ENCODE assay signal across 8 cellular contexts in the genomic region with DNA sequence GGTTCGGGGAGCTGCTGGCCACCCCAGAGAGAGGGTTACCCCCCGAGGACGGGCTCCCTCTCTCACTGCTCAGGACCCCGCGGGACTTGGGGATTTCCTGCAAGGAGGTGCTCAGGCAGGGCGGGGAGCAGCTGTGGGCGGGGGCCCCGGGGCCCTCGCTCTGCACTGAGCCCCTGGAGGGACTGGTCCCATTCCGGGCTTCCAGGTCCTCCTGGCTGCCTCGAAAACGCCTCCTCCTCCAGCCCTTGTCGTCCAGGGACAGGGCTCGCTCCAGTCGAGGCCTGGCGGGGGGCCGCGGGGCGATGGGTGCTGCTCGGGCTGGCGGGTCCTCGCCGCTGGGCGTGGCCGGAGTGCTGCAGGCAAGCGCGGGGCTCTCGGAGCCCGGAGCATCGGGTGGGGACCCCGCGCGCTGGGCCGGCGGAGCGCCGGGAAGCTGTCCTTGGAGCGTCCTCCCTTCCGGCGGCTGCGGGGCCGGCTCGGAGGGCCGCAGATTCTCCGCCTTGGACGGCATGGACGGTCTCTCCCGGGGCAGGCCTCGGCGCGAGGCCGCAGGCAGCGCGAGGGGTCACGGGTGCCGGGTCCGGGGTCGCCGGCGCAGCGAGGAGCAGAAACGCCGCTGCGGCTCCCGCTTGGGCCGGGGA. TPM values are rescaled to one million over a fixed set of nuclear protein-coding genes. Genes with fewer than 3 reads are reported as not detected.
DNase-seq lines count a peak whose midpoint lies in the region; ATAC-seq and TF ChIP-seq lines count a peak whose summit lies in the region.

No MANE protein-coding gene starts in this region.

- no peaks in the 10 kb centered on the region for H3K9me3 Mint-ChIP-seq in activated naive CD4-positive, alpha-beta T cell treated with anti-CD3 and anti-CD28 coated beads, Interleukin-2, amount 50 U/mL, for 72 hours

- H3K9me3 ChIP-seq in right cardiac atrium (ENCODE audit: control insufficient read depth, low read length) (no peaks in the 10 kb centered on the region), skeletal muscle tissue (ENCODE audit: control insufficient read depth in 3 of 3, low read length in 3 of 3) (no peaks in the 10 kb centered on the region)

- H3K36me3 Mint-ChIP-seq in activated naive CD4-positive, alpha-beta T cell treated with anti-CD3 and anti-CD28 coated beads, Interleukin-2, amount 50 U/mL, for 72 hours, result peaks cover 5% of the 10 kb centered on the region in 2 donors

- H3K4me1 ChIP-seq in right cardiac atrium (ENCODE audit: control insufficient read depth, insufficient read depth, low read length) (peaks cover 6% of the 10 kb centered on the region), skeletal muscle tissue (ENCODE audit: control insufficient read depth in 3 of 3, insufficient read depth in 3 of 3, low read length in 3 of 3) (peaks cover 19 to 36% (median 30%) of the 10 kb centered on the region in 3 donors)

- under 1% methylated on average over 66 of the region's 66 CpGs for WGBS in right cardiac atrium

- H3K4me3 ChIP-seq in right cardiac atrium (ENCODE audit: low read length) (peak overlapping the region; percentile 81), skeletal muscle tissue (ENCODE audit: low read length in 3 of 3) (peak overlapping the region; percentile 74 to 80 (median 79))

- H3K27ac ChIP-seq in RWPE1 (peak overlapping the region; percentile 77), right cardiac atrium (ENCODE audit: low read length) (peak overlapping the region; percentile 31), skeletal muscle tissue (ENCODE audit: low read depth, low read length) (no peak overlapping the region)

- H3K9ac ChIP-seq in skeletal muscle tissue (ENCODE audit: low read depth in 1 of 3, low read length in 3 of 3), result peak overlapping the region; percentile 75 to 86 (median 76)

- CTCF ChIA-PET in RWPE1 (lab: Yijun Ruan, JAX), result interaction anchor here (0.6 to 0.8 kb wide), 6 partner anchors 81 to 727 kb away, joined by 3 to 9 read pairs (median 4); no protein-coding TSS in a partner anchor

- H3K27me3 ChIP-seq in right cardiac atrium (ENCODE audit: control insufficient read depth, insufficient read depth) (no peaks in the 10 kb centered on the region), skeletal muscle tissue (ENCODE audit: control insufficient read depth in 3 of 3, insufficient read depth in 3 of 3, low read length in 3 of 3) (no peaks in the 10 kb centered on the region)

- POLR2A ChIA-PET in RWPE1 (lab: Yijun Ruan, JAX; ENCODE audit: low non-redundant PET), result no interaction called here

- DNase-seq in NCI-H2227 (lab: John Stamatoyannopoulos, UW; ENCODE audit: unreplicated experiment) (peak; percentile 43), NCI-H2227 treated with DMSO at 0.1 percent for 48 hours (lab: John Stamatoyannopoulos, UW) (no peak), RWPE1 (ENCODE audit: low spot score) (peak; percentile 64), right cardiac atrium (peak; percentile 43 to 77 (median 74)), GOT3 (lab: John Stamatoyannopoulos, UW) (no peak)
- peak; percentile 65 to 67 for DNase-seq in activated naive CD4-positive, alpha-beta T cell treated with anti-CD3 and anti-CD28 coated beads, Interleukin-2, amount 50 U/mL, for 72 hours (ENCODE audit: low spot score in 2 of 2)

- TF ChIP-seq CTCF in RWPE1 (conservative IDR thresholded peaks at IDR 0.05; ENCODE audit: low read depth), result no peak

- H3K27ac Mint-ChIP-seq in activated naive CD4-positive, alpha-beta T cell treated with anti-CD3 and anti-CD28 coated beads, Interleukin-2, amount 50 U/mL, for 72 hours, result peak overlapping the region in 1 of 2 donors; percentile 83

- H3K36me3 ChIP-seq in skeletal muscle tissue (ENCODE audit: control insufficient read depth in 3 of 3, insufficient read depth in 3 of 3, low read length in 3 of 3), result peaks cover 31 to 40% (median 32%) of the 10 kb centered on the region in 3 donors

- ATAC-seq in HG02885 (IDR thresholded peaks at IDR 0.05; ENCODE audit: poor library complexity, unreplicated experiment) (peak; percentile 50), right cardiac atrium (peak; percentile 8 to 23)
- ATAC-seq in activated naive CD4-positive, alpha-beta T cell treated with anti-CD3 and anti-CD28 coated beads, Interleukin-2, amount 50 U/mL, for 72 hours, result peak; percentile 71 to 74

- intact Hi-C loops in right cardiac atrium (cut with DNase I), result no loop called here

RNA-seq across cellular contexts. Expression of a gene that starts 0.6 kb away (rescaled TPM):
- total RNA-seq in activated naive CD4-positive, alpha-beta T cell treated with anti-CD3 and anti-CD28 coated beads, Interleukin-2, amount 50 U/mL, for 72 hours, result 10 to 100 TPM; 14.4 to 16.0 TPM
- total RNA-seq in right cardiac atrium (10 to 100 TPM in 1 of 4 donors, 1 to 10 TPM in 3; 8.8 to 12.3 (median 9.2) TPM), skeletal muscle tissue (4.7 TPM)
- polyA plus RNA-seq in right cardiac atrium, result 7.7 TPM

RNA-seq across cellular contexts. Expression of a gene that starts 28.6 kb away (rescaled TPM):
- 100 to 1,000 TPM in 1 of 2 donors, 10 to 100 TPM in 1; 94.1 to 110 TPM for total RNA-seq in activated naive CD4-positive, alpha-beta T cell treated with anti-CD3 and anti-CD28 coated beads, Interleukin-2, amount 50 U/mL, for 72 hours
- total RNA-seq in right cardiac atrium (10 to 100 TPM; 50.8 to 58.5 (median 56.8) TPM), skeletal muscle tissue (30.3 TPM)
- polyA plus RNA-seq in right cardiac atrium, result 63.4 TPM

RNA-seq across cellular contexts. Expression of a gene that starts 28.6 kb away (rescaled TPM):
- total RNA-seq in activated naive CD4-positive, alpha-beta T cell treated with anti-CD3 and anti-CD28 coated beads, Interleukin-2, amount 50 U/mL, for 72 hours, result 10 to 100 TPM; 52.2 to 75.4 TPM
- total RNA-seq in right cardiac atrium (10 to 100 TPM; 18.2 to 22.9 (median 20.1) TPM), skeletal muscle tissue (7.8 TPM)
- polyA plus RNA-seq in right cardiac atrium, result 13.6 TPM

RNA-seq across cellular contexts. Expression of a gene that starts 39.1 kb away (rescaled TPM):
- total RNA-seq in activated naive CD4-positive, alpha-beta T cell treated with anti-CD3 and anti-CD28 coated beads, Interleukin-2, amount 50 U/mL, for 72 hours, result 10 to 100 TPM; 12.5 to 16.7 TPM
- 1 to 10 TPM; 3.2 to 4.4 (median 3.9) TPM for total RNA-seq in right cardiac atrium
- polyA plus RNA-seq in right cardiac atrium, result 3.7 TPM
- total RNA-seq in skeletal muscle tissue, result 4.7 TPM

RNA-seq across cellular contexts. Expression of a gene that starts 43.8 kb away (rescaled TPM):
- total RNA-seq in activated naive CD4-positive, alpha-beta T cell treated with anti-CD3 and anti-CD28 coated beads, Interleukin-2, amount 50 U/mL, for 72 hours, result 10 to 100 TPM; 56.6 to 79.5 TPM
- 10 to 100 TPM; 24.2 to 35.3 (median 28.6) TPM for total RNA-seq in right cardiac atrium
- polyA plus RNA-seq in right cardiac atrium, result 23.1 TPM
- total RNA-seq in skeletal muscle tissue, result 14.1 TPM

Comparison
In these comparisons a context has a peak if more than half of its experiments do, and no peak if none do; other contexts are left out.
1. DNase-seq: peak in NCI-H2227 (single experiment), RWPE1 (single experiment), activated naive CD4-positive, alpha-beta T cell treated with anti-CD3 and anti-CD28 coated beads, Interleukin-2, amount 50 U/mL, for 72 hours (2 of 2) and right cardiac atrium (3 of 3); none in NCI-H2227 treated with DMSO at 0.1 percent for 48 hours (single experiment) and GOT3 (single experiment).
2. ATAC-seq: peak in every context shown above with its lines; median percentile 72 in activated naive CD4-positive, alpha-beta T cell treated with anti-CD3 and anti-CD28 coated beads, Interleukin-2, amount 50 U/mL, for 72 hours; 50 in HG02885; 16 in right cardiac atrium.